Comparison of ENCODE assay signal across 10 cellular contexts in the genomic region with DNA sequence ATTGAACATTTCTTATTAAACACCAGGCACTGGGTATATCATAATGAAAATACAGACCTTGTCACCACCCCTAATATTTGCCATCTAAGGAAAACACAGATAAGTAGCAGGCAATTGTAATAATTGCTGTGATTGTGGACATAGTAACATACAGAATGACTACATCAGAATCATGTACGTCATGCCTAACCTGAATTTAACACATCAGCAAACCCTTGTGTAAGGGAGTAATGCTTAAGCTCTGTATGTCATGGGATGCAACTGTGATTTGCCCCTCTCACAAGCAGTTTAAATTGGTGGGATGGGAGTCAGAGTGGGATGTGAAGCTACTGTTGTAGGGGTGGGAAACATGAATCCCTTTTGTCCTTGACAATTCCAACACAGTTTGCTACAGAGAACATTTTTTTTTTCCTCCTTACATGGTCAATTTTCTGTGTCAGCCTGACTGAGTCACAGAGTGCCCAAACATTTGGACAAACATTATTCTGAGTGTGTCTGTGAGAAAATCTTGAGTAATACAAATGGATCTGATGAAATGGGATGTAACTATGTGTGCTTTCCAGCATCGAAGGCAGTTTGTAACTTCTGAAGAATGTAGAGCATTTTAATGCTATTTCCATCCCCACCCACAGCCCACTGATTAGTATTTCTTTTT.
A peak's percentile ranks its signal among the peaks of the same experiment; 100 is the strongest.
DNase-seq lines count a peak whose midpoint lies in the region; ATAC-seq, FAIRE-seq and TF ChIP-seq lines count a peak whose summit lies in the region.
"Had no signal": no experiment of that assay in that cellular context is flagged by ENCODE, and none has a peak within 500 bp of the region (broad histone marks: within the 10 kb centered on the region; RNA-seq: fewer than 3 reads in every experiment).

No MANE protein-coding gene starts in this region.

- no peak for ATAC-seq in HG03175 (IDR thresholded peaks at IDR 0.05; ENCODE audit: unreplicated experiment)
- ATAC-seq: GM12878 had no signal

- intact Hi-C loops in CD14-positive monocyte (cut with micrococcal nuclease) = no loop called here

- H3K4me3 ChIP-seq in AG04449 (ENCODE audit: low read depth, low read length) (no peak overlapping the region), astrocyte of the cerebellum (ENCODE audit: low read depth, low read length) (no peak overlapping the region)
- H3K4me3 ChIP-seq: GM12878 had no signal

- in situ Hi-C loops in astrocyte of the cerebellum (cut with HindIII; ENCODE audit: low sequenced_read_pairs) = no loop called here

- no peak overlapping the region for H3K27ac Mint-ChIP-seq in CD14-positive monocyte
- H3K27ac Mint-ChIP-seq: T-helper 2 cell treated with Interferon-gamma antibody and Interleukin-4, amounts not matched to agents 5 μg/mL and 100 μg/mL, for 36 hours had no signal

- FAIRE-seq in islet of Langerhans (lab: Jason Lieb, UNC) = peak; percentile 73
- FAIRE-seq: GM12878 had no signal

- no peaks in the 10 kb centered on the region for H3K4me1 Mint-ChIP-seq in CD14-positive monocyte

- no peaks in the 10 kb centered on the region for H3K27me3 Mint-ChIP-seq in CD14-positive monocyte (ENCODE audit: low read depth in 3 of 3)

- H3K4me3 Mint-ChIP-seq in CD14-positive monocyte = no peak overlapping the region
- H3K4me3 Mint-ChIP-seq: T-helper 2 cell treated with Interferon-gamma antibody and Interleukin-4, amounts not matched to agents 5 μg/mL and 100 μg/mL, for 36 hours had no signal

- TF ChIP-seq CTCF in AG04449 (IDR thresholded peaks at IDR 0.05; ENCODE audit: insufficient read depth, low read length, missing control alignments) = no peak
- no peak for TF ChIP-seq CTCF in astrocyte of the cerebellum (IDR thresholded peaks at IDR 0.05; ENCODE audit: low read depth, low read length, missing control alignments)
- TF ChIP-seq CTCF in CD14-positive monocyte (IDR thresholded peaks at IDR 0.05) = no peak

- DNase-seq in AG04449 (ENCODE audit: low read depth, low spot score) = peak; percentile 84
- DNase-seq in HS-5 (ENCODE audit: low read depth) = peak; percentile 95
- DNase-seq in astrocyte of the cerebellum (ENCODE audit: low read depth) = peak; percentile 82
- no peak for DNase-seq in NCI-H1105 (lab: John Stamatoyannopoulos, UW)
- DNase-seq in CD14-positive monocyte (ENCODE audit: low spot score) = no peak
- DNase-seq in globus pallidus (ENCODE audit: low spot score) = no peak

- H3K36me3 Mint-ChIP-seq in CD14-positive monocyte = no peaks in the 10 kb centered on the region

- CTCF ChIA-PET in AG04449 (lab: Yijun Ruan, JAX) = no interaction called here

- H3K9me3 Mint-ChIP-seq in CD14-positive monocyte = peaks cover 0 to 12% (median 5%) of the 10 kb centered on the region in 7 donors

- POLR2A ChIA-PET in AG04449 (lab: Yijun Ruan, JAX) = no interaction called here

Comparison
In these comparisons a context has a peak if more than half of its experiments do, and no peak if none do; other contexts are left out.
1. DNase-seq: peak in AG04449 (single experiment), HS-5 (single experiment) and astrocyte of the cerebellum (single experiment); none in NCI-H1105 (single experiment), CD14-positive monocyte (single experiment) and globus pallidus (single experiment).